In the genomic region with DNA sequence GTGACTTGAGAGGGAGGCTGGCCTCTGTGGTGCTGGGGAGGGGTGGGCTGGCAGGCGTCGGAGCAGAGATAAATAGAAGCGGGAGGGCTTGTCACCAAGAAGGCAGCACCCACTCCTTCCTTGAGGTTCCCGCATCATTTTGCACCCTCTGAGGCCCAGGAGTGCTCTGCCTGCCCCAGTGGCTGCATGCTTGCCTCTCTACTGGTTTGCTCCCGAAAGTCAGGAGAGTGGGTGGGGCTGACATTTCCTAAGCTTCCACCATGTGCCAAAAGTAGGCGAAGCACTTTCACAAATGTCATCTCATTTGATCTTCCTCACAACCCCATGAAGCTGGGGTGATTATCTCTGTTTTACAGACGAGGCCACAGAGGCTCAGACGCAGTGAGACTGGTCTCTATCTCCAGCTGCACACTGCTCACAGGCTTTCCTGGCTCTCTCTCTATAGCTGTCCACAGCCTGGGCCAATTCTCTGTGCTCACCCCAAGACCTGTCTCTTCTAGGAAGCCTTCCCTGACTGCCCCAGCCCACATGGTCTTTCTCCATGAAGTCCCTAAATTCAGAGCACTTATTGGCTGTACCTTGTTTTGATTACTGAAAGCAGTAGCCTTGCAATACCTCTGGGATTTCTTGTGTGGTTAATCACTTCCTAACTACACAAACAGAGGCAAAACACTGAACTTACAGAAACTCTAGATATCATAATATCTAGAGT, we compare ENCODE assay signal across 8 cellular contexts. TPM values are rescaled to one million over a fixed set of nuclear protein-coding genes. Genes with fewer than 3 reads are reported as not detected.
DNase-seq lines count a peak whose midpoint lies in the region; ATAC-seq and TF ChIP-seq lines count a peak whose summit lies in the region.

No MANE protein-coding gene starts in this region.

- no peaks in the 10 kb centered on the region for H3K9me3 ChIP-seq in tibial nerve

- ATAC-seq in GM18508 (IDR thresholded peaks at IDR 0.05; ENCODE audit: insufficient read depth, unreplicated experiment) (peak; percentile 58), HG02885 (IDR thresholded peaks at IDR 0.05; ENCODE audit: poor library complexity, unreplicated experiment) (peak; percentile 71)

- 77% methylated on average over 8 of the region's 8 CpGs for WGBS in tibial nerve, 2 donors

- TF ChIP-seq CTCF in tibial nerve (IDR thresholded peaks at IDR 0.05) = no peak

- H3K9me3 Mint-ChIP-seq in activated CD4-positive, alpha-beta T cell treated with anti-CD3 and anti-CD28 coated beads, Interleukin-2, amount 10 ng/mL, durations not matched to agents 7 days and 5 days = no peaks in the 10 kb centered on the region

- H3K36me3 ChIP-seq in tibial nerve = peaks cover 0 to 64% (median 0%) of the 10 kb centered on the region in 3 donors

- H3K27me3 ChIP-seq in tibial nerve = no peaks in the 10 kb centered on the region

- CTCF ChIA-PET in activated CD4-positive, alpha-beta T cell treated with anti-CD3 and anti-CD28 coated beads, Interleukin-2, amount 10 ng/mL, durations not matched to agents 7 days and 5 days (lab: Charles Lee) = interaction anchor here (0.6 to 1.8 kb wide), 5 partner anchors 12 to 197 kb away, joined by 3 to 4 read pairs (median 3); a partner anchor contains a TSS

- H3K27ac Mint-ChIP-seq in activated CD4-positive, alpha-beta T cell treated with anti-CD3 and anti-CD28 coated beads, Interleukin-2, amount 10 ng/mL, durations not matched to agents 7 days and 5 days = peak overlapping the region; percentile 84

- peaks cover 28% of the 10 kb centered on the region for H3K36me3 Mint-ChIP-seq in activated CD4-positive, alpha-beta T cell treated with anti-CD3 and anti-CD28 coated beads, Interleukin-2, amount 10 ng/mL, durations not matched to agents 7 days and 5 days (ENCODE audit: low read depth)

- TF ChIP-seq POLR2A in tibial nerve (IDR thresholded peaks at IDR 0.05) = no peak

- peaks cover 0 to 9% (median 7%) of the 10 kb centered on the region in 4 donors for H3K4me1 ChIP-seq in tibial nerve

- no peak overlapping the region for H3K4me3 ChIP-seq in tibial nerve

- peak; percentile 28 for DNase-seq in activated CD4-positive, alpha-beta T cell treated with anti-CD3 and anti-CD28 coated beads, Interleukin-2, amount 10 ng/mL, durations not matched to agents 7 days and 5 days
- DNase-seq in mesenteric fat pad (ENCODE audit: low spot score) = peak; percentile 59
- no peak for DNase-seq in NCI-H82 treated with DMSO at 0.1 percent for 48 hours (lab: John Stamatoyannopoulos, UW; ENCODE audit: unreplicated experiment)
- no peak for DNase-seq in tibial nerve (ENCODE audit: low spot score in 2 of 2)
- DNase-seq in DMS153 treated with DMSO at 0.1 percent for 48 hours (lab: John Stamatoyannopoulos, UW; ENCODE audit: unreplicated experiment) = no peak
- no peak for DNase-seq in LoVo (ENCODE audit: low spot score)

- peaks cover 70% of the 10 kb centered on the region for H3K4me1 Mint-ChIP-seq in activated CD4-positive, alpha-beta T cell treated with anti-CD3 and anti-CD28 coated beads, Interleukin-2, amount 10 ng/mL, durations not matched to agents 7 days and 5 days

- POLR2A ChIA-PET in activated CD4-positive, alpha-beta T cell treated with anti-CD3 and anti-CD28 coated beads, Interleukin-2, amount 10 ng/mL, durations not matched to agents 7 days and 5 days (lab: Charles Lee) = interaction anchor here (0.5 kb wide), 1 partner anchor 31 kb away, joined by 3 read pairs; no protein-coding TSS in a partner anchor

- H3K27me3 Mint-ChIP-seq in activated CD4-positive, alpha-beta T cell treated with anti-CD3 and anti-CD28 coated beads, Interleukin-2, amount 10 ng/mL, durations not matched to agents 7 days and 5 days = no peaks in the 10 kb centered on the region

- H3K4me3 Mint-ChIP-seq in activated CD4-positive, alpha-beta T cell treated with anti-CD3 and anti-CD28 coated beads, Interleukin-2, amount 10 ng/mL, durations not matched to agents 7 days and 5 days = no peak overlapping the region

- no peak for TF ChIP-seq EP300 in tibial nerve (IDR thresholded peaks at IDR 0.05)

- no peak overlapping the region for H3K27ac ChIP-seq in tibial nerve

RNA-seq across cellular contexts. Expression of a gene that starts 2.6 kb away (rescaled TPM):
- 1 to 10 TPM; 2.5 to 3.2 TPM for total RNA-seq in activated CD4-positive, alpha-beta T cell treated with anti-CD3 and anti-CD28 coated beads, Interleukin-2, amount 10 ng/mL, durations not matched to agents 7 days and 5 days
- total RNA-seq in mesenteric fat pad (2.7 TPM), tibial nerve (1 to 10 TPM in 3 of 4 donors, under 1 TPM in 1; 0.78 to 7.5 (median 1.9) TPM)

RNA-seq across cellular contexts. Expression of a gene that starts 28.9 kb away (rescaled TPM):
- total RNA-seq in activated CD4-positive, alpha-beta T cell treated with anti-CD3 and anti-CD28 coated beads, Interleukin-2, amount 10 ng/mL, durations not matched to agents 7 days and 5 days = 100 to 1,000 TPM; 326 to 344 TPM
- total RNA-seq in mesenteric fat pad (76.8 TPM), tibial nerve (10 to 100 TPM; 18.6 to 60.6 (median 53.0) TPM)

Comparison
In these comparisons a context has a peak if more than half of its experiments do, and no peak if none do; other contexts are left out.
1. DNase-seq: peak in activated CD4-positive, alpha-beta T cell treated with anti-CD3 and anti-CD28 coated beads, Interleukin-2, amount 10 ng/mL, durations not matched to agents 7 days and 5 days (single experiment) and mesenteric fat pad (single experiment); none in NCI-H82 treated with DMSO at 0.1 percent for 48 hours (single experiment), tibial nerve (0 of 2), DMS153 treated with DMSO at 0.1 percent for 48 hours (single experiment) and LoVo (single experiment).